In genomic region chr17:8119575-8120519, GRCh38 we compare ENCODE assay signal across 8 cellular contexts. TPM values are rescaled to one million over a fixed set of nuclear protein-coding genes. Genes with fewer than 3 reads are reported as not detected.
DNase-seq lines count a peak whose midpoint lies in the region; ATAC-seq and TF ChIP-seq lines count a peak whose summit lies in the region.

No MANE protein-coding gene starts in this region.

- H3K36me3 ChIP-seq in BJ (ENCODE audit: control insufficient read depth, insufficient read depth, low read length), result no peaks in the 10 kb centered on the region
- H3K36me3 ChIP-seq in RWPE2 (ENCODE audit: low read depth), result no peaks in the 10 kb centered on the region

- peak; percentile 23 for ATAC-seq in GM19463 (IDR thresholded peaks at IDR 0.05; ENCODE audit: unreplicated experiment)
- peak; percentile 17 for ATAC-seq in RWPE2 (ENCODE audit: low read depth)

- H3K4me1 ChIP-seq in RWPE2 (ENCODE audit: insufficient read depth, poor library complexity, severe bottlenecking), result peaks cover 3% of the 10 kb centered on the region

- peak overlapping the region; percentile 59 for H3K4me3 ChIP-seq in BJ (ENCODE audit: low read depth, low read length)
- peak overlapping the region; percentile 46 for H3K4me3 ChIP-seq in RWPE2 (ENCODE audit: severe bottlenecking)

- POLR2A ChIA-PET in BJ (lab: Charles Lee), result interaction anchor here (0.6 to 1.1 kb wide), 2 partner anchors 18 to 376 kb away, joined by 3 to 16 read pairs; no protein-coding TSS in a partner anchor

- DNase-seq in BJ (ENCODE audit: low read depth), result peak; percentile 68
- peak; percentile 87 for DNase-seq in LoVo (ENCODE audit: low spot score)
- no peak for DNase-seq in RWPE2 (ENCODE audit: low spot score)
- DNase-seq in activated gamma-delta T cell treated with anti-CD3 and anti-CD28 coated beads, Interleukin-2, amount 50 U/mL, for 16 hours (ENCODE audit: low read depth), result peak; percentile 70
- DNase-seq in foreskin melanocyte, result peak; percentile 94
- DNase-seq in nucleus accumbens (lab: John Stamatoyannopoulos, UW), result peak in 53 of 56 donors; percentile 23 to 92 (median 71)
- peak; percentile 97 for DNase-seq in superior temporal gyrus (ENCODE audit: extremely low spot score)

- TF ChIP-seq CTCF in BJ (IDR thresholded peaks at IDR 0.05; ENCODE audit: insufficient read depth, low read depth, low read length), result no peak
- no peak for TF ChIP-seq CTCF in RWPE2 (IDR thresholded peaks at IDR 0.05; ENCODE audit: poor library complexity, severe bottlenecking)

- no peaks in the 10 kb centered on the region for H3K9me3 ChIP-seq in RWPE2 (ENCODE audit: severe bottlenecking)

- H3K27me3 ChIP-seq in BJ (ENCODE audit: control insufficient read depth, insufficient read depth, low read length) (peaks cover 11% of the 10 kb centered on the region), RWPE2 (ENCODE audit: insufficient read depth, poor library complexity, severe bottlenecking) (no peaks in the 10 kb centered on the region)

- CTCF ChIA-PET in BJ (lab: Yijun Ruan, JAX), result interaction anchor here (0.6 to 6.1 kb wide), 41 partner anchors 9 to 1068 kb away, joined by 3 to 54 read pairs (median 5); partner anchors contain the start of genes ALOX12B, AURKB, CTC1 and NDEL1

- peak overlapping the region; percentile 91 for H3K27ac ChIP-seq in RWPE2 (ENCODE audit: poor library complexity, severe bottlenecking)

RNA-seq across cellular contexts. Expression of gene ALOXE3, which starts 1.5 kb away (rescaled TPM):
- 0.04 and 0.10 TPM in 2 replicates for polyA plus RNA-seq in BJ (2011; rRNA removed)
- 0.05 TPM in 1 of 2 replicates, not detected in the other for polyA minus RNA-seq in BJ (2011; rRNA and poly(A)+ RNA removed)

RNA-seq across cellular contexts. Expression of gene HES7, which starts 4.1 kb away (rescaled TPM):
- polyA plus RNA-seq in BJ (2011; rRNA removed), result not detected in 2 replicates
- 0.09 TPM in 1 of 2 replicates, not detected in the other for polyA minus RNA-seq in BJ (2011; rRNA and poly(A)+ RNA removed)

RNA-seq across cellular contexts. Expression of gene ALOX12B, which starts 32.3 kb away (rescaled TPM):
- not detected in 2 replicates for polyA plus RNA-seq in BJ (2011; rRNA removed)
- not detected in 2 replicates for polyA minus RNA-seq in BJ (2011; rRNA and poly(A)+ RNA removed)

RNA-seq across cellular contexts. Expression of gene PER1, which starts 32.4 kb away (rescaled TPM):
- polyA plus RNA-seq in BJ (2011; rRNA removed), result 5.1 and 7.7 TPM in 2 replicates
- polyA minus RNA-seq in BJ (2011; rRNA and poly(A)+ RNA removed), result 11.4 and 32.7 TPM in 2 replicates

RNA-seq across cellular contexts. Expression of gene VAMP2, which starts 42.9 kb away (rescaled TPM):
- polyA plus RNA-seq in BJ (2011; rRNA removed), result 20.1 and 22.8 TPM in 2 replicates
- polyA minus RNA-seq in BJ (2011; rRNA and poly(A)+ RNA removed), result 7.4 and 9.6 TPM in 2 replicates
